ENCODE assay signal across 8 cellular contexts in genomic region chr7:25894902-25895791, GRCh38.
DNase-seq lines count a peak whose midpoint lies in the region; ATAC-seq and TF ChIP-seq lines count a peak whose summit lies in the region.

No MANE protein-coding gene starts in this region.

- no peaks in the 10 kb centered on the region for H3K27me3 Mint-ChIP-seq in CD4-positive, alpha-beta T cell
- H3K27me3 Mint-ChIP-seq in activated naive CD8-positive, alpha-beta T cell treated with anti-CD3 and anti-CD28 coated beads, Interleukin-2, amount 10 ng/mL, durations not matched to agents 7 days and 5 days: peaks cover 20% of the 10 kb centered on the region

- H3K4me3 Mint-ChIP-seq in CD4-positive, alpha-beta T cell: peak overlapping the region; percentile 49
- H3K4me3 Mint-ChIP-seq in activated naive CD8-positive, alpha-beta T cell treated with anti-CD3 and anti-CD28 coated beads, Interleukin-2, amount 10 ng/mL, durations not matched to agents 7 days and 5 days: peak overlapping the region; percentile 64

- no peaks in the 10 kb centered on the region for H3K9me3 ChIP-seq in CD4-positive, alpha-beta T cell (ENCODE audit: control insufficient read depth, low read length)
- H3K9me3 ChIP-seq in left ventricle myocardium inferior (replicated peaks): no peaks in the 10 kb centered on the region

- POLR2A ChIA-PET in CD4-positive, alpha-beta T cell (lab: Charles Lee): interaction anchor here (0.8 to 2.9 kb wide), 5 partner anchors 37 to 470 kb away, joined by 3 to 20 read pairs (median 5); partner anchors contain the start of gene CBX3
- POLR2A ChIA-PET in activated naive CD8-positive, alpha-beta T cell treated with anti-CD3 and anti-CD28 coated beads, Interleukin-2, amount 10 ng/mL, durations not matched to agents 7 days and 5 days (lab: Charles Lee): interaction anchor here (0.6 to 1.8 kb wide), 4 partner anchors 165 to 305 kb away, joined by 3 to 4 read pairs (median 3); partner anchors contain the start of gene HNRNPA2B1

- H3K27ac Mint-ChIP-seq in CD4-positive, alpha-beta T cell: no peak overlapping the region
- H3K27ac Mint-ChIP-seq in activated naive CD8-positive, alpha-beta T cell treated with anti-CD3 and anti-CD28 coated beads, Interleukin-2, amount 10 ng/mL, durations not matched to agents 7 days and 5 days: no peak overlapping the region

- CTCF ChIA-PET in CD4-positive, alpha-beta T cell (lab: Charles Lee): interaction anchor here (0.7 to 4.6 kb wide), 12 partner anchors 9 to 1282 kb away, joined by 3 to 47 read pairs (median 4); no protein-coding TSS in a partner anchor

- no peaks in the 10 kb centered on the region for H3K36me3 ChIP-seq in left ventricle myocardium inferior

- H3K4me1 Mint-ChIP-seq in CD4-positive, alpha-beta T cell (ENCODE audit: low read depth): peaks cover 31% of the 10 kb centered on the region
- H3K4me1 Mint-ChIP-seq in activated naive CD8-positive, alpha-beta T cell treated with anti-CD3 and anti-CD28 coated beads, Interleukin-2, amount 10 ng/mL, durations not matched to agents 7 days and 5 days: peaks cover 26% of the 10 kb centered on the region

- peak; percentile 38 to 66 (median 52) for DNase-seq in CD4-positive, alpha-beta T cell
- peak; percentile 77 for DNase-seq in SKM-1 treated with dmso at 0.1 percent for 144 hours (lab: John Stamatoyannopoulos, UW; ENCODE audit: unreplicated experiment)
- DNase-seq in activated naive CD8-positive, alpha-beta T cell treated with anti-CD3 and anti-CD28 coated beads, Interleukin-2, amount 10 ng/mL, durations not matched to agents 7 days and 5 days: peak; percentile 76
- DNase-seq in left ventricle myocardium inferior: peak; percentile 63
- peak; percentile 10 for DNase-seq in renal cortical epithelial cell (ENCODE audit: low read depth)
- no peak for DNase-seq in NCI-H2029 treated with DMSO at 0.1 percent for 48 hours (lab: John Stamatoyannopoulos, UW)

- no peaks in the 10 kb centered on the region for H3K36me3 Mint-ChIP-seq in CD4-positive, alpha-beta T cell (ENCODE audit: low read depth)
- no peaks in the 10 kb centered on the region for H3K36me3 Mint-ChIP-seq in activated naive CD8-positive, alpha-beta T cell treated with anti-CD3 and anti-CD28 coated beads, Interleukin-2, amount 10 ng/mL, durations not matched to agents 7 days and 5 days

- peak overlapping the region; percentile 43 for H3K4me3 ChIP-seq in left ventricle myocardium inferior

- H3K9me3 Mint-ChIP-seq in CD4-positive, alpha-beta T cell: no peaks in the 10 kb centered on the region
- no peaks in the 10 kb centered on the region for H3K9me3 Mint-ChIP-seq in activated naive CD8-positive, alpha-beta T cell treated with anti-CD3 and anti-CD28 coated beads, Interleukin-2, amount 10 ng/mL, durations not matched to agents 7 days and 5 days

- no peaks in the 10 kb centered on the region for H3K27me3 ChIP-seq in CD4-positive, alpha-beta T cell (ENCODE audit: control insufficient read depth, insufficient read depth, low read length)
- H3K27me3 ChIP-seq in left ventricle myocardium inferior (ENCODE audit: low read depth): peaks cover 55% of the 10 kb centered on the region

- peaks cover 8% of the 10 kb centered on the region for H3K4me1 ChIP-seq in left ventricle myocardium inferior

- no peak overlapping the region for H3K27ac ChIP-seq in CD4-positive, alpha-beta T cell (ENCODE audit: low read depth, low read length)
- H3K27ac ChIP-seq in left ventricle myocardium inferior (replicated peaks): no peak overlapping the region

- TF ChIP-seq CTCF in CD4-positive, alpha-beta T cell (IDR thresholded peaks at IDR 0.05): peak; percentile 79
- TF ChIP-seq CTCF in left ventricle myocardium inferior (IDR thresholded peaks at IDR 0.05; ENCODE audit: borderline replicate concordance): peak; percentile 76

- peak; percentile 54 for ATAC-seq in CD4-positive, alpha-beta T cell (ENCODE audit: poor library complexity)
- peak; percentile 54 for ATAC-seq in GM19397 (IDR thresholded peaks at IDR 0.05; ENCODE audit: unreplicated experiment)
- ATAC-seq in HG03520 (IDR thresholded peaks at IDR 0.05; ENCODE audit: unreplicated experiment): peak; percentile 46
- peak; percentile 65 for ATAC-seq in activated naive CD8-positive, alpha-beta T cell treated with anti-CD3 and anti-CD28 coated beads, Interleukin-2, amount 10 ng/mL, durations not matched to agents 7 days and 5 days (ENCODE audit: low read depth)

- intact Hi-C loops in CD4-positive, alpha-beta T cell (cut with DNase I, micrococcal nuclease): loop anchor here (1.0 to 10.0 kb wide), 10 partner anchors 54 to 787 kb away; partner anchors contain the start of genes CBX3 (in 2 of the 2), HNRNPA2B1 (in 2 of the 2) and SNX10 (in 1 of the 2)
- intact Hi-C loops in left ventricle myocardium inferior (cut with micrococcal nuclease): loop anchor here (5.0 kb wide), 1 partner anchor 472 kb away; no protein-coding TSS in a partner anchor
